ENCODE assay signal across 10 cellular contexts in the genomic region with DNA sequence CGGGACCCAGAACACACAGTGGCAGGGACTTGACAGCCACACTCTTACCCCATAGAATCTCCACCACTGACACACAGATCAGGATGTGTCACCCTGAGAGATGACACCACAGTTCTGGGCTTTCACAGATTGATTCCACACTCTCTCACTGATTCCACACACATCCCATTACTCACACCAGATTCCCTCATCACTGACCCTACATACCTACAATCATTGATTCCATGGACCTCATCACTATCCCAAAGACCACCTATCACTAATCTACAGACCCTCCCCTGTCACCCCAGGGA. TPM values are rescaled to one million over a fixed set of nuclear protein-coding genes. Genes with fewer than 3 reads are reported as not detected.
A peak's percentile ranks its signal among the peaks of the same experiment; 100 is the strongest.
DNase-seq lines count a peak whose midpoint lies in the region; ATAC-seq and TF ChIP-seq lines count a peak whose summit lies in the region.
"Had no signal": no experiment of that assay in that cellular context is flagged by ENCODE, and none has a peak within 500 bp of the region (broad histone marks: within the 10 kb centered on the region; RNA-seq: fewer than 3 reads in every experiment).

No MANE protein-coding gene starts in this region.

- peak overlapping the region; percentile 95 for H2AFZ ChIP-seq in GM23338

- no peaks in the 10 kb centered on the region; a peak in 1 of 22 replicates for H3K27me3 ChIP-seq in BLaER1 treated with 17β-estradiol and CSF1 and Interleukin-3, amounts not matched to agents 10 nM and 100 nM
- H3K27me3 ChIP-seq in GM23338 (ENCODE audit: insufficient read depth): 0 out of 2 replicates have a peak, but pooled peaks cover 8% of the 10 kb centered on the region

- no peak overlapping the region for H3K9ac ChIP-seq in BLaER1 treated with 17β-estradiol and CSF1 and Interleukin-3, amounts not matched to agents 10 nM and 100 nM

- ATAC-seq in GM23338 (no peak), GM19397 (IDR thresholded peaks at IDR 0.05; ENCODE audit: unreplicated experiment) (no peak)
- ATAC-seq: HCT116 had no signal

- H3K9me3 Mint-ChIP-seq in GM23338: peaks cover 13% of the 10 kb centered on the region; the same call in 2 of the 3 replicates
- H3K9me3 Mint-ChIP-seq in brain: peaks cover 0 to 17% (median 4%) of the 10 kb centered on the region in 5 experiments
- peaks cover 82% of the 10 kb centered on the region for H3K9me3 Mint-ChIP-seq in nephron progenitor cell

- no peaks in the 10 kb centered on the region for H3K9me2 ChIP-seq in GM23338 (ENCODE audit: insufficient read depth)

- H3K4me1 ChIP-seq in BLaER1 treated with 17β-estradiol and CSF1 and Interleukin-3, amounts not matched to agents 10 nM and 100 nM: peaks cover 13 to 27% (median 23%) of the 10 kb centered on the region in 10 experiments; a peak in 18 of 20 replicates
- peaks cover 24% of the 10 kb centered on the region for H3K4me1 ChIP-seq in GM23338 (ENCODE audit: insufficient read depth)

- H3K4me2 ChIP-seq in BLaER1 treated with 17β-estradiol and CSF1 and Interleukin-3, amounts not matched to agents 10 nM and 100 nM: peak overlapping the region; percentile 49 to 73 (median 60); a peak in 20 of 22 replicates
- H3K4me2 ChIP-seq in GM23338: peak overlapping the region; percentile 83

- H3K36me3 Mint-ChIP-seq in GM23338 (ENCODE audit: low read depth) (no peaks in the 10 kb centered on the region), brain (peaks cover 5% of the 10 kb centered on the region), nephron progenitor cell (ENCODE audit: low read depth) (peaks cover 10% of the 10 kb centered on the region)

- no peaks in the 10 kb centered on the region for H4K20me1 ChIP-seq in BLaER1 treated with 17β-estradiol and CSF1 and Interleukin-3, amounts not matched to agents 10 nM and 100 nM
- no peaks in the 10 kb centered on the region for H4K20me1 ChIP-seq in GM23338 (replicated peaks; ENCODE audit: insufficient read depth)

- peaks cover 0 to 12% (median 0%) of the 10 kb centered on the region in 11 experiments; a peak in 6 of 22 replicates for H3K9me3 ChIP-seq in BLaER1 treated with 17β-estradiol and CSF1 and Interleukin-3, amounts not matched to agents 10 nM and 100 nM (replicated peaks in 1 of 11)

- peak overlapping the region; percentile 74 for H3K4me3 Mint-ChIP-seq in GM23338
- H3K4me3 Mint-ChIP-seq in brain: peak overlapping the region; percentile 84 to 90 (median 88)
- peak overlapping the region; percentile 80 for H3K4me3 Mint-ChIP-seq in nephron progenitor cell

- H3K27ac Mint-ChIP-seq in GM23338: no peak overlapping the region
- peak overlapping the region; percentile 69 to 96 (median 94) for H3K27ac Mint-ChIP-seq in brain
- H3K27ac Mint-ChIP-seq in nephron progenitor cell: no peak overlapping the region

- no peaks in the 10 kb centered on the region for H3K36me3 ChIP-seq in BLaER1 treated with 17β-estradiol and CSF1 and Interleukin-3, amounts not matched to agents 10 nM and 100 nM
- H3K36me3 ChIP-seq in GM23338 (ENCODE audit: insufficient read depth): no peaks in the 10 kb centered on the region

- H3K4me1 Mint-ChIP-seq in GM23338: peaks cover 7% of the 10 kb centered on the region; the same call in 2 of the 3 replicates
- peaks cover 39% of the 10 kb centered on the region for H3K4me1 Mint-ChIP-seq in brain
- H3K4me1 Mint-ChIP-seq in nephron progenitor cell: peaks cover 18% of the 10 kb centered on the region

- peak overlapping the region in 6 of 10 experiments; percentile 29 to 57 (median 40); a peak in 6 of 20 replicates for H3K4me3 ChIP-seq in BLaER1 treated with 17β-estradiol and CSF1 and Interleukin-3, amounts not matched to agents 10 nM and 100 nM
- peak overlapping the region; percentile 56 for H3K4me3 ChIP-seq in GM23338

- DNase-seq in GM23338 (ENCODE audit: low spot score): no peak
- no peak for DNase-seq in nephron progenitor cell
- no peak for DNase-seq in superior temporal gyrus (ENCODE audit: extremely low spot score)
- no peak for DNase-seq in NCI-H187 (lab: John Stamatoyannopoulos, UW)
- DNase-seq in stimulated activated CD4-positive, alpha-beta T cell treated with anti-CD3 and anti-CD28 coated beads, Interleukin-4, amount 100 ng/mL, for 24 hours: no peak
- DNase-seq: NCI-H1417 treated with DMSO at 0.1 percent for 48 hours had no signal

- TF ChIP-seq CTCF in GM23338 (conservative IDR thresholded peaks at IDR 0.05; ENCODE audit: low read depth in 2 of 2) (no peak), brain (conservative IDR thresholded peaks at IDR 0.05) (no peak), nephron progenitor cell (IDR thresholded peaks at IDR 0.05) (no peak)

- H3K79me2 ChIP-seq in GM23338 (replicated peaks; ENCODE audit: insufficient read depth): peaks cover 5% of the 10 kb centered on the region

- peaks cover 11% of the 10 kb centered on the region for H3K27me3 Mint-ChIP-seq in GM23338 (ENCODE audit: insufficient read depth, low read depth, poor library complexity)
- H3K27me3 Mint-ChIP-seq in brain: peaks cover 16% of the 10 kb centered on the region
- peaks cover 24% of the 10 kb centered on the region for H3K27me3 Mint-ChIP-seq in nephron progenitor cell (ENCODE audit: low read depth, poor library complexity)

- H3F3A ChIP-seq in GM23338 (replicated peaks; ENCODE audit: low read depth): no peaks in the 10 kb centered on the region

- H3K27ac ChIP-seq in BLaER1 treated with 17β-estradiol and CSF1 and Interleukin-3, amounts not matched to agents 10 nM and 100 nM: peak overlapping the region in 2 of 11 experiments; percentile 18 to 30; a peak in 1 of 22 replicates
- no peak overlapping the region for H3K27ac ChIP-seq in GM23338 (ENCODE audit: low read depth)

TF ChIP-seq in GM23338, 12 proteins besides CTCF, POLR2A, EP300 and RAD21:
- TF ChIP-seq, protein P1, sequence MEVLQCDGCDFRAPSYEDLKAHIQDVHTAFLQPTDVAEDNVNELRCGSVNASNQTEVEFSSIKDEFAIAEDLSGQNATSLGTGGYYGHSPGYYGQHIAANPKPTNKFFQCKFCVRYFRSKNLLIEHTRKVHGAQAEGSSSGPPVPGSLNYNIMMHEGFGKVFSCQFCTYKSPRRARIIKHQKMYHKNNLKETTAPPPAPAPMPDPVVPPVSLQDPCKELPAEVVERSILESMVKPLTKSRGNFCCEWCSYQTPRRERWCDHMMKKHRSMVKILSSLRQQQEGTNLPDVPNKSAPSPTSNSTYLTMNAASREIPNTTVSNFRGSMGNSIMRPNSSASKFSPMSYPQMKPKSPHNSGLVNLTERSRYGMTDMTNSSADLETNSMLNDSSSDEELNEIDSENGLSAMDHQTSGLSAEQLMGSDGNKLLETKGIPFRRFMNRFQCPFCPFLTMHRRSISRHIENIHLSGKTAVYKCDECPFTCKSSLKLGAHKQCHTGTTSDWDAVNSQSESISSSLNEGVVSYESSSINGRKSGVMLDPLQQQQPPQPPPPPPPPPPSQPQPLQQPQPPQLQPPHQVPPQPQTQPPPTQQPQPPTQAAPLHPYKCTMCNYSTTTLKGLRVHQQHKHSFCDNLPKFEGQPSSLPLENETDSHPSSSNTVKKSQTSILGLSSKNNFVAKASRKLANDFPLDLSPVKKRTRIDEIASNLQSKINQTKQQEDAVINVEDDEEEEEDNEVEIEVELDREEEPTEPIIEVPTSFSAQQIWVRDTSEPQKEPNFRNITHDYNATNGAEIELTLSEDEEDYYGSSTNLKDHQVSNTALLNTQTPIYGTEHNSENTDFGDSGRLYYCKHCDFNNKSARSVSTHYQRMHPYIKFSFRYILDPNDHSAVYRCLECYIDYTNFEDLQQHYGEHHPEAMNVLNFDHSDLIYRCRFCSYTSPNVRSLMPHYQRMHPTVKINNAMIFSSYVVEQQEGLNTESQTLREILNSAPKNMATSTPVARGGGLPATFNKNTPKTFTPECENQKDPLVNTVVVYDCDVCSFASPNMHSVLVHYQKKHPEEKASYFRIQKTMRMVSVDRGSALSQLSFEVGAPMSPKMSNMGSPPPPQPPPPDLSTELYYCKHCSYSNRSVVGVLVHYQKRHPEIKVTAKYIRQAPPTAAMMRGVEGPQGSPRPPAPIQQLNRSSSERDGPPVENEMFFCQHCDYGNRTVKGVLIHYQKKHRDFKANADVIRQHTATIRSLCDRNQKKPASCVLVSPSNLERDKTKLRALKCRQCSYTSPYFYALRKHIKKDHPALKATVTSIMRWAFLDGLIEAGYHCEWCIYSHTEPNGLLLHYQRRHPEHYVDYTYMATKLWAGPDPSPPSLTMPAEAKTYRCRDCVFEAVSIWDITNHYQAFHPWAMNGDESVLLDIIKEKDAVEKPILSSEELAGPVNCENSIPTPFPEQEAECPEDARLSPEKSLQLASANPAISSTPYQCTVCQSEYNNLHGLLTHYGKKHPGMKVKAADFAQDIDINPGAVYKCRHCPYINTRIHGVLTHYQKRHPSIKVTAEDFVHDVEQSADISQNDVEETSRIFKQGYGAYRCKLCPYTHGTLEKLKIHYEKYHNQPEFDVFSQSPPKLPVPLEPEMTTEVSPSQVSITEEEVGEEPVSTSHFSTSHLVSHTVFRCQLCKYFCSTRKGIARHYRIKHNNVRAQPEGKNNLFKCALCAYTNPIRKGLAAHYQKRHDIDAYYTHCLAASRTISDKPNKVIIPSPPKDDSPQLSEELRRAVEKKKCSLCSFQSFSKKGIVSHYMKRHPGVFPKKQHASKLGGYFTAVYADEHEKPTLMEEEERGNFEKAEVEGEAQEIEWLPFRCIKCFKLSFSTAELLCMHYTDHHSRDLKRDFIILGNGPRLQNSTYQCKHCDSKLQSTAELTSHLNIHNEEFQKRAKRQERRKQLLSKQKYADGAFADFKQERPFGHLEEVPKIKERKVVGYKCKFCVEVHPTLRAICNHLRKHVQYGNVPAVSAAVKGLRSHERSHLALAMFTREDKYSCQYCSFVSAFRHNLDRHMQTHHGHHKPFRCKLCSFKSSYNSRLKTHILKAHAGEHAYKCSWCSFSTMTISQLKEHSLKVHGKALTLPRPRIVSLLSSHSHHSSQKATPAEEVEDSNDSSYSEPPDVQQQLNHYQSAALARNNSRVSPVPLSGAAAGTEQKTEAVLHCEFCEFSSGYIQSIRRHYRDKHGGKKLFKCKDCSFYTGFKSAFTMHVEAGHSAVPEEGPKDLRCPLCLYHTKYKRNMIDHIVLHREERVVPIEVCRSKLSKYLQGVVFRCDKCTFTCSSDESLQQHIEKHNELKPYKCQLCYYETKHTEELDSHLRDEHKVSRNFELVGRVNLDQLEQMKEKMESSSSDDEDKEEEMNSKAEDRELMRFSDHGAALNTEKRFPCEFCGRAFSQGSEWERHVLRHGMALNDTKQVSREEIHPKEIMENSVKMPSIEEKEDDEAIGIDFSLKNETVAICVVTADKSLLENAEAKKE (CRISPR knock-in tag; IDR thresholded peaks at IDR 0.05): no peak
- TF ChIP-seq EZH2 (IDR thresholded peaks at IDR 0.05; ENCODE audit: low read depth, unreplicated experiment): no peak
- TF ChIP-seq POLR2AphosphoS5 (IDR thresholded peaks at IDR 0.05; ENCODE audit: low read depth): no peak
- TF ChIP-seq NANOG (IDR thresholded peaks at IDR 0.05; ENCODE audit: borderline replicate concordance): no peak

RNA-seq across cellular contexts. Expression of a gene that starts 57.6 kb away (rescaled TPM):
- 4.0 and 7.9 TPM in 2 replicates for total RNA-seq in GM23338 (2014; rRNA removed; shearing (Covaris generic))
- polyA plus RNA-seq in GM23338 (2016; fragmentation: Nextera tagmentation; extraction: Ambion mirVana) (0.97 and 1.5 TPM in 2 replicates), brain (ENCODE audit: insufficient read depth, low read depth, low replicate concordance) (0.80 TPM)

Comparison
In these comparisons a context has a peak if more than half of its experiments do, and no peak if none do; other contexts are left out.
1. H3K27ac Mint-ChIP-seq: peak in brain (5 of 5); none in GM23338 (single experiment) and nephron progenitor cell (single experiment).
2. Peak in every context shown above with its lines, with median percentiles within 50 percentile points of each other: H3K4me3 Mint-ChIP-seq.